ENCODE assay signal across 29 cellular contexts in the genomic region with DNA sequence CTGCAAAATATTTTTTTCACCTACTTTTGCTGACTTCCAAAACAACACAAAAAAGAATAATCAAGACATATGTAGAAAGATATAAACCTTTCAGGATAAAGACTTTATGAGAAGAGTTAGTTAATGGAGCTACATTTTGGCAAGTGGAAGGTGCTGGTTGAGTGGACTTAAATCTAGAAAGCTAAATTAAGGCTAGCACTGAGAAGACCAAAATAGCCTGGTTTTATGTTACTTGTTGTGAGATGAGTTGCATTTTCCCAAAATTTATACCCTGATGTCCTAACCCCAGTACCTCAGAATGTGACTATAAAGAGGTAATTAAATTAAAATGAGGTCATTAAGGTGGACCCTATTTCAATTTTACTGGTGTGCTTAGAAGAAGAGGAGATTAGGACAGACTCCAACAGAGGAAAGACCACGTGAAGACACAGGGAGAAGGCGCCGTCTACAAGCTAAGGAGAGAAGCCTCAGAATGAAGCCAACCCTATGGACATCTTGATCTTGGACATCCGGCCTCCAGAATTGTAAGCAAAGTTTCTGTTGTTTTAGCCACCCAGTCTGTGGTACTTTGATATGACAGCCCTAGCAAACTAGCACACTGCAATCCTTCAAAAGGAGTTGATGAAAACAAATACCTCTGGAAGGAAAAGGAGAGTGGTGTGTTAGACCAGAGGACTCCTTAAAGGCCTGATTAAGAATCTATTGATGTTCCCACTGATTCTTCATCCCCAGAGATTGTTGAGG.
"Had no signal": no experiment of that assay in that cellular context is flagged by ENCODE, and none has a peak within 500 bp of the region (broad histone marks: within the 10 kb centered on the region; RNA-seq: fewer than 3 reads in every experiment).

No MANE protein-coding gene starts in this region.

- DNase-seq: dermis blood vessel endothelial cell; effector memory CD8-positive, alpha-beta T cell; foreskin fibroblast; glutamatergic neuron; heart right ventricle; hippocampal formation; left cardiac atrium; left lung; mesenchymal stem cell; mucosa of descending colon; naive B cell; pancreas; right lobe of liver; stimulated activated CD4-positive, alpha-beta T cell treated with anti-CD3 and anti-CD28 coated beads, Interleukin-12 subunit alpha, Interleukin-12 subunit beta, amount 100 ng/mL, for 4 hours; stimulated activated CD4-positive, alpha-beta T cell treated with anti-CD3 and anti-CD28 coated beads, Interleukin-1b, Interleukin-23, amount 100 ng/mL, for 48 hours; stimulated activated CD4-positive, alpha-beta T cell treated with anti-CD3 and anti-CD28 coated beads, Interleukin-4, amount 100 ng/mL, for 1 hour; stimulated activated CD8-positive, alpha-beta memory T cell treated with anti-CD3 and anti-CD28 coated beads, Interleukin-4, amount 100 ng/mL, for 48 hours; stimulated activated naive CD4-positive, alpha-beta T cell; stimulated activated naive CD8-positive, alpha-beta T cell treated with anti-CD3 and anti-CD28 coated beads, Interleukin-15, amount 100 ng/mL, for 72 hours; transverse colon; upper lobe of right lung; uterus had no signal

- H3K4me2 ChIP-seq: smooth muscle cell had no signal

- FAIRE-seq: islet of Langerhans, pancreas had no signal

- H3K36me3 Mint-ChIP-seq: mesothelial cell of epicardium; naive B cell; natural killer cell treated with Interleukin-12 subunit alpha and Interleukin-12 subunit beta and Interleukin-15 and Interleukin-18, amount 100 ng/mL, for 72 hours had no signal

- H3K27ac Mint-ChIP-seq: effector memory CD8-positive, alpha-beta T cell; mesothelial cell of epicardium; naive B cell; stimulated activated naive CD8-positive, alpha-beta T cell treated with anti-CD3 and anti-CD28 coated beads, Interleukin-15, amount 100 ng/mL, for 72 hours had no signal

- H3K4me1 ChIP-seq: heart right ventricle, left lung, pancreas, right lobe of liver, transverse colon, upper lobe of right lung, uterus had no signal

- H3K4me3 ChIP-seq: coronary artery, heart right ventricle, left lung, mucosa of descending colon, pancreas, right lobe of liver, smooth muscle cell, transverse colon, upper lobe of right lung, uterus had no signal

- H3K36me3 ChIP-seq: heart right ventricle, left lung, neutrophil, pancreas, right lobe of liver, transverse colon, upper lobe of right lung, uterus had no signal

- ATAC-seq: effector memory CD8-positive, alpha-beta T cell; heart right ventricle; left cardiac atrium; left lung; mucosa of descending colon; natural killer cell treated with Interleukin-12 subunit alpha and Interleukin-12 subunit beta and Interleukin-15 and Interleukin-18, amount 100 ng/mL, for 72 hours; pancreas; right lobe of liver; stimulated activated naive CD8-positive, alpha-beta T cell treated with anti-CD3 and anti-CD28 coated beads, Interleukin-15, amount 100 ng/mL, for 72 hours; upper lobe of right lung had no signal

- H3K27ac ChIP-seq: coronary artery, heart right ventricle, left lung, neutrophil, pancreas, right lobe of liver, transverse colon, upper lobe of right lung, uterus had no signal

- H3K4me3 Mint-ChIP-seq: effector memory CD8-positive, alpha-beta T cell; mesothelial cell of epicardium; naive B cell; natural killer cell treated with Interleukin-12 subunit alpha and Interleukin-12 subunit beta and Interleukin-15 and Interleukin-18, amount 100 ng/mL, for 72 hours; neural crest cell; stimulated activated naive CD8-positive, alpha-beta T cell treated with anti-CD3 and anti-CD28 coated beads, Interleukin-15, amount 100 ng/mL, for 72 hours had no signal

- H3K9me3 ChIP-seq: heart right ventricle, left lung, mucosa of descending colon, neutrophil, pancreas, right lobe of liver, transverse colon, upper lobe of right lung, uterus had no signal

- H3K4me1 Mint-ChIP-seq: naive B cell, neural crest cell had no signal

- H3K27me3 ChIP-seq: heart right ventricle, left lung, neutrophil, pancreas, right lobe of liver, transverse colon, upper lobe of right lung, uterus had no signal

- H3K9me3 Mint-ChIP-seq: effector memory CD8-positive, alpha-beta T cell; natural killer cell treated with Interleukin-12 subunit alpha and Interleukin-12 subunit beta and Interleukin-15 and Interleukin-18, amount 100 ng/mL, for 72 hours; stimulated activated naive CD8-positive, alpha-beta T cell treated with anti-CD3 and anti-CD28 coated beads, Interleukin-15, amount 100 ng/mL, for 72 hours had no signal
